In genomic region chr12:19450362-19450761, GRCh38 we compare ENCODE assay signal across 19 cellular contexts. TPM values are rescaled to one million over a fixed set of nuclear protein-coding genes. Genes with fewer than 3 reads are reported as not detected.
DNase-seq lines count a peak whose midpoint lies in the region; ATAC-seq, FAIRE-seq and TF ChIP-seq lines count a peak whose summit lies in the region.
"Had no signal": no experiment of that assay in that cellular context is flagged by ENCODE, and none has a peak within 500 bp of the region (broad histone marks: within the 10 kb centered on the region; RNA-seq: fewer than 3 reads in every experiment).

No MANE protein-coding gene starts in this region.

- no peaks in the 10 kb centered on the region for H3K27me3 Mint-ChIP-seq in nephron progenitor cell (ENCODE audit: low read depth, poor library complexity)
- H3K27me3 Mint-ChIP-seq: CD8-positive, alpha-beta memory T cell had no signal

- H3F3A ChIP-seq in SU-DHL-6 (ENCODE audit: insufficient read depth): no peaks in the 10 kb centered on the region; the same call in 1 of the 2 replicates

- no peak overlapping the region for H3K4me3 Mint-ChIP-seq in nephron progenitor cell
- H3K4me3 Mint-ChIP-seq: neural progenitor cell; stimulated activated effector memory CD8-positive, alpha-beta T cell treated with anti-CD3 and anti-CD28 coated beads, Interleukin-12 subunit alpha, Interleukin-12 subunit beta, amount 100 ng/mL, for 72 hours had no signal

- H3K4me1 Mint-ChIP-seq in nephron progenitor cell: peaks cover 11% of the 10 kb centered on the region

- no peak overlapping the region for H3K4me3 ChIP-seq in HepG2 (replicated peaks in 1 of 3; ENCODE audit: insufficient read depth in 1 of 3, low read depth in 2 of 3, low read length in 3 of 3)
- H3K4me3 ChIP-seq in right lobe of liver: no peak overlapping the region
- H3K4me3 ChIP-seq in SU-DHL-6 (ENCODE audit: insufficient read depth, low read length, poor library complexity, severe bottlenecking): no peak overlapping the region
- no peak overlapping the region for H3K4me3 ChIP-seq in esophagus muscularis mucosa
- no peak overlapping the region for H3K4me3 ChIP-seq in vagina
- H3K4me3 ChIP-seq in thyroid gland (replicated peaks in 1 of 3): no peak overlapping the region
- H3K4me3 ChIP-seq: neural progenitor cell, tibial nerve had no signal

- H2AFZ ChIP-seq in HepG2 (ENCODE audit: low read length) (no peak overlapping the region), SU-DHL-6 (ENCODE audit: low read depth, low read length, severe bottlenecking) (no peak overlapping the region)
- H2AFZ ChIP-seq: neural progenitor cell had no signal

- DNase-seq in HepG2 (ENCODE audit: low spot score): no peak
- no peak for DNase-seq in right lobe of liver
- no peak for DNase-seq in esophagus muscularis mucosa (ENCODE audit: extremely low spot score)
- DNase-seq in vagina (ENCODE audit: extremely low spot score in 2 of 2): no peak
- no peak for DNase-seq in nephron progenitor cell
- no peak for DNase-seq in thyroid gland
- DNase-seq: activated CD8-positive, alpha-beta memory T cell treated with anti-CD3 and anti-CD28 coated beads for 24 hours; amygdala; CD8-positive, alpha-beta memory T cell; cerebellar nuclear complex; DMS79 treated with DMSO at 0.1 percent for 48 hours; NCI-H187 treated with DMSO at 0.1 percent for 48 hours; NCI-H345 had no signal

- peaks cover 78% of the 10 kb centered on the region for H3K36me3 Mint-ChIP-seq in nephron progenitor cell (ENCODE audit: low read depth)

- H3K27ac Mint-ChIP-seq in nephron progenitor cell: no peak overlapping the region
- H3K27ac Mint-ChIP-seq: neural progenitor cell; stimulated activated effector memory CD8-positive, alpha-beta T cell treated with anti-CD3 and anti-CD28 coated beads, Interleukin-12 subunit alpha, Interleukin-12 subunit beta, amount 100 ng/mL, for 72 hours had no signal

- ATAC-seq in HepG2 (no peak), right lobe of liver (no peak), HG02623 (IDR thresholded peaks at IDR 0.05; ENCODE audit: unreplicated experiment) (no peak)
- ATAC-seq: stimulated activated effector memory CD8-positive, alpha-beta T cell treated with anti-CD3 and anti-CD28 coated beads, Interleukin-12 subunit alpha, Interleukin-12 subunit beta, amount 100 ng/mL, for 72 hours had no signal

- H3K27me3 ChIP-seq in HepG2 (ENCODE audit: control insufficient read depth in 1 of 2, insufficient read depth in 2 of 2, low read length in 2 of 2): no peaks in the 10 kb centered on the region
- H3K27me3 ChIP-seq in right lobe of liver: no peaks in the 10 kb centered on the region
- no peaks in the 10 kb centered on the region for H3K27me3 ChIP-seq in SU-DHL-6 (ENCODE audit: low read length)
- no peaks in the 10 kb centered on the region for H3K27me3 ChIP-seq in esophagus muscularis mucosa
- no peaks in the 10 kb centered on the region for H3K27me3 ChIP-seq in vagina
- H3K27me3 ChIP-seq in thyroid gland: no peaks in the 10 kb centered on the region
- H3K27me3 ChIP-seq: neural progenitor cell, tibial nerve had no signal

- BruUV-seq in HepG2 (replicated peaks; lab: Mats Ljungman, UMichigan): no TSS peak

- TF ChIP-seq POLR2A in HepG2 (IDR thresholded peaks at IDR 0.05; ENCODE audit: insufficient read depth in 1 of 2, low read depth in 2 of 2, low read length in 2 of 2) (no peak), right lobe of liver (IDR thresholded peaks at IDR 0.05) (no peak), esophagus muscularis mucosa (IDR thresholded peaks at IDR 0.05; ENCODE audit: low read depth) (no peak), vagina (IDR thresholded peaks at IDR 0.05) (no peak), thyroid gland (IDR thresholded peaks at IDR 0.05) (no peak)

- peaks cover 13% of the 10 kb centered on the region for H3K4me1 ChIP-seq in HepG2 (ENCODE audit: insufficient read depth, low read length)
- no peaks in the 10 kb centered on the region for H3K4me1 ChIP-seq in right lobe of liver
- peaks cover 28 to 62% (median 55%) of the 10 kb centered on the region in 4 donors for H3K4me1 ChIP-seq in esophagus muscularis mucosa
- H3K4me1 ChIP-seq in vagina: peaks cover 63% of the 10 kb centered on the region
- H3K4me1 ChIP-seq in thyroid gland: peaks cover 6 to 10% of the 10 kb centered on the region in 2 donors

- in situ Hi-C loops in HepG2 (cut with HindIII; ENCODE audit: extremely low pct_ligation_motif_present, low pct_unique_long_range_greater_than_20kb): no loop called here

- peaks cover 0 to 1% of the 10 kb centered on the region in 2 experiments; a peak in 2 of 5 replicates for H3K36me3 ChIP-seq in HepG2 (replicated peaks in 1 of 2; ENCODE audit: control insufficient read depth in 1 of 2, insufficient read depth in 2 of 2, low read length in 2 of 2)
- no peaks in the 10 kb centered on the region for H3K36me3 ChIP-seq in right lobe of liver
- no peaks in the 10 kb centered on the region for H3K36me3 ChIP-seq in SU-DHL-6 (ENCODE audit: low read length)
- no peaks in the 10 kb centered on the region for H3K36me3 ChIP-seq in esophagus muscularis mucosa
- no peaks in the 10 kb centered on the region for H3K36me3 ChIP-seq in vagina
- H3K36me3 ChIP-seq in thyroid gland: no peaks in the 10 kb centered on the region
- H3K36me3 ChIP-seq: neural progenitor cell had no signal

- H4K20me1 ChIP-seq in HepG2 (ENCODE audit: insufficient read depth, low read length) (peaks cover 43% of the 10 kb centered on the region), SU-DHL-6 (ENCODE audit: low read depth, low read length) (peaks cover 32% of the 10 kb centered on the region; the same call in 1 of the 2 replicates)

- no peak for TF ChIP-seq CTCF in HepG2 (CRISPR knock-in tag; IDR thresholded peaks at IDR 0.05)
- TF ChIP-seq CTCF in right lobe of liver (IDR thresholded peaks at IDR 0.05): no peak
- TF ChIP-seq CTCF in SU-DHL-6 (IDR thresholded peaks at IDR 0.05; ENCODE audit: insufficient read depth, low read length, poor library complexity, severe bottlenecking): no peak
- no peak for TF ChIP-seq CTCF in esophagus muscularis mucosa (IDR thresholded peaks at IDR 0.05)
- TF ChIP-seq CTCF in vagina (IDR thresholded peaks at IDR 0.05): no peak
- TF ChIP-seq CTCF in nephron progenitor cell (IDR thresholded peaks at IDR 0.05): no peak
- TF ChIP-seq CTCF in thyroid gland (IDR thresholded peaks at IDR 0.05): no peak

- intact Hi-C loops in HepG2 (cut with micrococcal nuclease; ENCODE audit: unreplicated experiment) (no loop called here), right lobe of liver (cut with DNase I) (no loop called here), esophagus muscularis mucosa (cut with DNase I) (no loop called here), vagina (cut with DNase I) (no loop called here), thyroid gland (cut with DNase I) (no loop called here)

- H3K9me3 ChIP-seq in HepG2 (ENCODE audit: low read length): no peaks in the 10 kb centered on the region
- no peaks in the 10 kb centered on the region for H3K9me3 ChIP-seq in right lobe of liver
- no peaks in the 10 kb centered on the region for H3K9me3 ChIP-seq in SU-DHL-6 (ENCODE audit: insufficient read depth, low read length)
- H3K9me3 ChIP-seq in esophagus muscularis mucosa: no peaks in the 10 kb centered on the region
- H3K9me3 ChIP-seq in vagina: no peaks in the 10 kb centered on the region
- H3K9me3 ChIP-seq in thyroid gland: no peaks in the 10 kb centered on the region
- H3K9me3 ChIP-seq: tibial nerve had no signal

- no peak for FAIRE-seq in HepG2 (lab: Jason Lieb, UNC)
- FAIRE-seq: H1 had no signal

- no peaks in the 10 kb centered on the region for H3K9me2 ChIP-seq in SU-DHL-6 (replicated peaks; ENCODE audit: insufficient read depth, low read length)

- H3K79me2 ChIP-seq in HepG2 (ENCODE audit: insufficient read depth, low read length): peaks cover 95% of the 10 kb centered on the region
- peaks cover 100% of the 10 kb centered on the region for H3K79me2 ChIP-seq in SU-DHL-6 (ENCODE audit: insufficient read depth, low read length)

- no peak overlapping the region for H3K4me2 ChIP-seq in HepG2 (ENCODE audit: low read depth, low read length)
- H3K4me2 ChIP-seq in SU-DHL-6 (ENCODE audit: low read depth, low read length, poor library complexity, severe bottlenecking): peak overlapping the region; percentile 56

- CTCF ChIA-PET in HepG2 (lab: Yijun Ruan, JAX; ENCODE audit: low intra/inter-chr PET ratio, low total read pairs): no interaction called here

- WGBS in HepG2 (ENCODE audit: low lambda C conversion rate): 95% methylated on average over 4 of the region's 4 CpGs
- WGBS in right lobe of liver (ENCODE audit: insufficient coverage, low coverage, low lambda C conversion rate, missing lambda C conversion rate): 75% methylated on average over 4 of the region's 4 CpGs
- 75% methylated on average over 4 of the region's 4 CpGs for WGBS in esophagus muscularis mucosa
- 87 to 89% methylated on average over 4 of the region's 4 CpGs for WGBS in thyroid gland, 2 donors

- no peak overlapping the region for H3K27ac ChIP-seq in HepG2 (ENCODE audit: extremely low read length, insufficient read depth, low read length)
- H3K27ac ChIP-seq in right lobe of liver: no peak overlapping the region
- peak overlapping the region; percentile 32; the same call in 1 of the 2 replicates for H3K27ac ChIP-seq in SU-DHL-6 (ENCODE audit: low read depth, low read length)
- peak overlapping the region in 3 of 4 donors; percentile 9 to 55 (median 28) for H3K27ac ChIP-seq in esophagus muscularis mucosa (replicated peaks in 1 of 4)
- H3K27ac ChIP-seq in vagina: peak overlapping the region; percentile 44
- no peak overlapping the region for H3K27ac ChIP-seq in thyroid gland
- H3K27ac ChIP-seq: neural progenitor cell had no signal

- no peak overlapping the region for H3K9ac ChIP-seq in HepG2 (ENCODE audit: insufficient read depth, low read depth, low read length)
- 0 out of 2 replicates have a peak overlapping the region, but pooled peaks have one; percentile 28 for H3K9ac ChIP-seq in SU-DHL-6 (ENCODE audit: low read length)
- H3K9ac ChIP-seq: neural progenitor cell had no signal

- H3K9me3 Mint-ChIP-seq in nephron progenitor cell: peaks cover 25% of the 10 kb centered on the region
- H3K9me3 Mint-ChIP-seq: CD8-positive, alpha-beta memory T cell; stimulated activated effector memory CD8-positive, alpha-beta T cell treated with anti-CD3 and anti-CD28 coated beads, Interleukin-12 subunit alpha, Interleukin-12 subunit beta, amount 100 ng/mL, for 72 hours had no signal

- no peak for TF ChIP-seq EP300 in HepG2 (IDR thresholded peaks at IDR 0.05; ENCODE audit: low read depth in 2 of 2, low read length in 2 of 2)
- TF ChIP-seq EP300 in HepG2 (CRISPR knock-in tag; IDR thresholded peaks at IDR 0.05; ENCODE audit: borderline replicate concordance): no peak
- TF ChIP-seq EP300 in esophagus muscularis mucosa (IDR thresholded peaks at IDR 0.05): no peak

- TF ChIP-seq RAD21 in HepG2 (CRISPR knock-in tag; IDR thresholded peaks at IDR 0.05): no peak

- POLR2A ChIA-PET in HepG2 (lab: Yijun Ruan, JAX): no interaction called here

RNA-seq across cellular contexts. Expression of gene AEBP2, which starts 11.1 kb away (rescaled TPM):
- total RNA-seq in HepG2 (2016; rRNA removed; fragmentation: Illumina TruSeq; extraction: Trizol): 17.9 and 33.0 TPM in 2 replicates
- total RNA-seq in HepG2 (2016; cell fraction: cytosol; rRNA removed; fragmentation: Illumina TruSeq; extraction: Trizol; ENCODE audit: low read depth): 20.7 and 22.4 TPM in 2 replicates
- 19.9 and 27.9 TPM in 2 replicates for total RNA-seq in HepG2 (2016; cell fraction: insoluble cytoplasmic fraction; rRNA removed; fragmentation: Illumina TruSeq; extraction: Trizol)
- total RNA-seq in HepG2 (2016; cell fraction: membrane; rRNA removed; fragmentation: Illumina TruSeq; extraction: Trizol): 11.3 and 13.9 TPM in 2 replicates
- total RNA-seq in HepG2 (2016; cell fraction: nucleus; rRNA removed; fragmentation: Illumina TruSeq; extraction: Trizol): 17.7 and 18.1 TPM in 2 replicates
- 8.7 and 9.2 TPM in 2 replicates for polyA plus RNA-seq in HepG2 (2011; rRNA removed)
- polyA plus RNA-seq in HepG2 (2011; cell fraction: cytosol; rRNA removed): 3.7 and 7.3 TPM in 2 replicates
- 6.9 and 8.6 TPM in 2 replicates for polyA plus RNA-seq in HepG2 (2011; cell fraction: nucleus; rRNA removed)
- 14.1 and 20.8 TPM in 2 replicates for polyA plus RNA-seq in HepG2 (2012)
- 0.69 and 0.71 TPM in 2 replicates for polyA plus RNA-seq in HepG2 (2016; cell fraction: cytosol; fragmentation: Illumina TruSeq; extraction: Trizol; ENCODE audit: low read depth)
- 30.1 and 33.2 TPM in 2 replicates for polyA plus RNA-seq in HepG2 (2016; cell fraction: insoluble cytoplasmic fraction; fragmentation: Illumina TruSeq; extraction: Trizol; ENCODE audit: low read depth)
- polyA plus RNA-seq in HepG2 (2016; cell fraction: membrane; fragmentation: Illumina TruSeq; extraction: Trizol; ENCODE audit: low read depth): 4.2 and 4.5 TPM in 2 replicates
- polyA plus RNA-seq in HepG2 (2016; cell fraction: nucleus; fragmentation: Illumina TruSeq; extraction: Trizol; ENCODE audit: insufficient read depth, low read depth): 19.9 and 20.7 TPM in 2 replicates
- polyA minus RNA-seq in HepG2 (2011; rRNA and poly(A)+ RNA removed; ENCODE audit: low replicate concordance): 6.7 and 21.1 TPM in 2 replicates
- 14.4 and 17.4 TPM in 2 replicates for polyA minus RNA-seq in HepG2 (2011; cell fraction: cytosol; rRNA and poly(A)+ RNA removed)
- polyA minus RNA-seq in HepG2 (2011; cell fraction: nucleus; rRNA and poly(A)+ RNA removed): 20.8 and 21.9 TPM in 2 replicates
- 10 to 100 TPM in 5 of 6 experiments, 1 to 10 TPM in 1; 9.7 to 18.2 (median 13.4) TPM for total RNA-seq in right lobe of liver
- total RNA-seq in esophagus muscularis mucosa: 10 to 100 TPM; 31.8 to 48.9 (median 37.1) TPM
- 67.5 TPM for total RNA-seq in vagina
- 10 to 100 TPM; 27.9 to 57.5 (median 41.1) TPM for total RNA-seq in thyroid gland

Comparison
In these comparisons a context has a peak if more than half of its experiments do, and no peak if none do; other contexts are left out.
1. H3K27ac ChIP-seq: peak in SU-DHL-6 (single experiment), esophagus muscularis mucosa (3 of 4) and vagina (single experiment); none in HepG2 (single experiment), right lobe of liver (0 of 3) and thyroid gland (0 of 3).